In genomic region chr16:31351937-31352315, GRCh38 we compare ENCODE assay signal across 10 cellular contexts. TPM values are rescaled to one million over a fixed set of nuclear protein-coding genes. Genes with fewer than 3 reads are reported as not detected.
DNase-seq lines count a peak whose midpoint lies in the region; ATAC-seq, FAIRE-seq and TF ChIP-seq lines count a peak whose summit lies in the region.
"Had no signal": no experiment of that assay in that cellular context is flagged by ENCODE, and none has a peak within 500 bp of the region (broad histone marks: within the 10 kb centered on the region; RNA-seq: fewer than 3 reads in every experiment).

No MANE protein-coding gene starts in this region.

- no peak for ATAC-seq in GM18870 (IDR thresholded peaks at IDR 0.05; ENCODE audit: unreplicated experiment)
- ATAC-seq in CD8-positive, alpha-beta T cell: no peak

- no peak overlapping the region for H2AFZ ChIP-seq in OCI-LY7 (ENCODE audit: low read length)

- H3K4me3 Mint-ChIP-seq in T-helper 2 cell treated with Interferon-gamma antibody and Interleukin-4, amounts not matched to agents 5 μg/mL and 100 μg/mL, for 36 hours: no peak overlapping the region
- H3K4me3 Mint-ChIP-seq in CD8-positive, alpha-beta T cell: no peak overlapping the region
- H3K4me3 Mint-ChIP-seq: activated naive CD4-positive, alpha-beta T cell treated with anti-CD3 and anti-CD28 coated beads, Interleukin-2, amount 50 U/mL, for 24 hours had no signal

- H4K20me1 ChIP-seq in OCI-LY7 (ENCODE audit: insufficient read depth, low read length): no peaks in the 10 kb centered on the region

- no peak overlapping the region for H3K27ac Mint-ChIP-seq in T-helper 2 cell treated with Interferon-gamma antibody and Interleukin-4, amounts not matched to agents 5 μg/mL and 100 μg/mL, for 36 hours
- H3K27ac Mint-ChIP-seq in CD8-positive, alpha-beta T cell: no peak overlapping the region
- H3K27ac Mint-ChIP-seq: activated naive CD4-positive, alpha-beta T cell treated with anti-CD3 and anti-CD28 coated beads, Interleukin-2, amount 50 U/mL, for 24 hours had no signal

- no peak overlapping the region for H3K27ac ChIP-seq in OCI-LY7 (ENCODE audit: low read depth, low read length, poor library complexity, severe bottlenecking)
- H3K27ac ChIP-seq in CD8-positive, alpha-beta T cell (ENCODE audit: low read depth, low read length): no peak overlapping the region

- BruUV-seq in OCI-LY7 (replicated peaks; lab: Mats Ljungman, UMichigan): no TSS peak

- POLR2A ChIA-PET in OCI-LY7 (lab: Charles Lee): no interaction called here
- POLR2A ChIA-PET in CD8-positive, alpha-beta T cell (lab: Charles Lee): no interaction called here

- no peaks in the 10 kb centered on the region for H3K79me2 ChIP-seq in OCI-LY7 (ENCODE audit: insufficient read depth, low read depth, low read length)

- H3K27me3 Mint-ChIP-seq in T-helper 2 cell treated with Interferon-gamma antibody and Interleukin-4, amounts not matched to agents 5 μg/mL and 100 μg/mL, for 36 hours (ENCODE audit: low read depth): no peaks in the 10 kb centered on the region
- no peaks in the 10 kb centered on the region for H3K27me3 Mint-ChIP-seq in CD8-positive, alpha-beta T cell (ENCODE audit: low read depth)
- H3K27me3 Mint-ChIP-seq: activated naive CD4-positive, alpha-beta T cell treated with anti-CD3 and anti-CD28 coated beads, Interleukin-2, amount 50 U/mL, for 24 hours had no signal

- no peaks in the 10 kb centered on the region for H3K9me3 ChIP-seq in OCI-LY7 (ENCODE audit: low read length)
- no peaks in the 10 kb centered on the region for H3K9me3 ChIP-seq in CD8-positive, alpha-beta T cell (ENCODE audit: low read length)

- no peak overlapping the region for H3K4me3 ChIP-seq in OCI-LY7 (ENCODE audit: low read depth, low read length, poor library complexity, severe bottlenecking)
- no peak overlapping the region for H3K4me3 ChIP-seq in CD8-positive, alpha-beta T cell (ENCODE audit: low read depth, low read length)

- peak; percentile 37 for DNase-seq in T-helper 2 cell treated with Interferon-gamma antibody and Interleukin-4, amounts not matched to agents 5 μg/mL and 100 μg/mL, for 36 hours (ENCODE audit: low spot score)
- no peak for DNase-seq in T-helper 2 cell
- no peak for DNase-seq in OCI-LY7 (ENCODE audit: low spot score)
- peak; percentile 29 for DNase-seq in globus pallidus (ENCODE audit: low spot score)
- DNase-seq in stimulated activated CD4-positive, alpha-beta T cell treated with anti-CD3 and anti-CD28 coated beads, TNF-alpha, amount 100 ng/mL, for 48 hours (ENCODE audit: low read depth in 3 of 3): peak in 2 of 3 donors; percentile 31 to 37
- DNase-seq in GM12891 (ENCODE audit: insufficient read length, low spot score): no peak
- no peak for DNase-seq in CD8-positive, alpha-beta T cell
- DNase-seq: ACHN had no signal

- FAIRE-seq in GM12891 (lab: Jason Lieb, UNC): no peak

- H3K4me1 ChIP-seq in OCI-LY7 (ENCODE audit: insufficient read depth, low read length, poor library complexity, severe bottlenecking): peaks cover 6% of the 10 kb centered on the region
- H3K4me1 ChIP-seq in CD8-positive, alpha-beta T cell (ENCODE audit: insufficient read depth, low read length): peaks cover 18% of the 10 kb centered on the region

- CTCF ChIA-PET in OCI-LY7 (lab: Charles Lee; ENCODE audit: unreplicated experiment): no interaction called here
- CTCF ChIA-PET in CD8-positive, alpha-beta T cell (lab: Charles Lee): no interaction called here

- H3K9me3 Mint-ChIP-seq in T-helper 2 cell treated with Interferon-gamma antibody and Interleukin-4, amounts not matched to agents 5 μg/mL and 100 μg/mL, for 36 hours: no peaks in the 10 kb centered on the region
- H3K9me3 Mint-ChIP-seq in CD8-positive, alpha-beta T cell: no peaks in the 10 kb centered on the region
- H3K9me3 Mint-ChIP-seq: activated naive CD4-positive, alpha-beta T cell treated with anti-CD3 and anti-CD28 coated beads, Interleukin-2, amount 50 U/mL, for 24 hours had no signal

- H3K36me3 ChIP-seq in OCI-LY7 (ENCODE audit: insufficient read depth, low read length): no peaks in the 10 kb centered on the region
- no peaks in the 10 kb centered on the region for H3K36me3 ChIP-seq in CD8-positive, alpha-beta T cell (ENCODE audit: insufficient read depth, low read length)

- H3K4me2 ChIP-seq in OCI-LY7 (ENCODE audit: low read length): peak overlapping the region; percentile 14; the same call in 1 of the 2 replicates

- intact Hi-C loops in OCI-LY7 (cut with micrococcal nuclease; ENCODE audit: unreplicated experiment): no loop called here
- intact Hi-C loops in CD8-positive, alpha-beta T cell (cut with DNase I, micrococcal nuclease): loop anchor here in 1 of 2 experiments (10.0 kb wide), 1 partner anchor 93 kb away; the partner anchor contains the start of gene ZNF843

- H3K4me1 Mint-ChIP-seq in T-helper 2 cell treated with Interferon-gamma antibody and Interleukin-4, amounts not matched to agents 5 μg/mL and 100 μg/mL, for 36 hours (ENCODE audit: low read depth): peaks cover 57% of the 10 kb centered on the region
- peaks cover 38% of the 10 kb centered on the region for H3K4me1 Mint-ChIP-seq in CD8-positive, alpha-beta T cell (ENCODE audit: low read depth)

- H3K9me2 ChIP-seq in OCI-LY7 (ENCODE audit: insufficient read depth, low read length): no peaks in the 10 kb centered on the region

- peaks cover 1% of the 10 kb centered on the region for H3K36me3 Mint-ChIP-seq in T-helper 2 cell treated with Interferon-gamma antibody and Interleukin-4, amounts not matched to agents 5 μg/mL and 100 μg/mL, for 36 hours (ENCODE audit: low read depth)
- no peaks in the 10 kb centered on the region for H3K36me3 Mint-ChIP-seq in CD8-positive, alpha-beta T cell
- H3K36me3 Mint-ChIP-seq: activated naive CD4-positive, alpha-beta T cell treated with anti-CD3 and anti-CD28 coated beads, Interleukin-2, amount 50 U/mL, for 24 hours had no signal

- no peak for TF ChIP-seq POLR2A in GM12891 (IDR thresholded peaks at IDR 0.05; ENCODE audit: low read depth, low read length)

- no peaks in the 10 kb centered on the region for H3K27me3 ChIP-seq in CD8-positive, alpha-beta T cell (ENCODE audit: insufficient read depth, low read length)

- no peak for TF ChIP-seq CTCF in OCI-LY7 (conservative IDR thresholded peaks at IDR 0.05; ENCODE audit: low read length)
- TF ChIP-seq CTCF in CD8-positive, alpha-beta T cell (IDR thresholded peaks at IDR 0.05): no peak

TF ChIP-seq in GM12891, 5 proteins besides CTCF, POLR2A, EP300 and RAD21:
- TF ChIP-seq PAX5 (IDR thresholded peaks at IDR 0.05; ENCODE audit: insufficient read depth, low read length, severe bottlenecking) (no peak), SPI1 (IDR thresholded peaks at IDR 0.05; ENCODE audit: low read depth, low read length) (no peak), POLR2AphosphoS5 (IDR thresholded peaks at IDR 0.05; ENCODE audit: low read depth, low read length) (no peak), TAF1 (IDR thresholded peaks at IDR 0.05; ENCODE audit: low read depth, low read length) (no peak), POU2F2 (IDR thresholded peaks at IDR 0.05; ENCODE audit: low read depth, low read length) (no peak)
TF ChIP-seq in GM12891: peak in this region for 0.

RNA-seq across cellular contexts. Expression of gene ITGAX, which starts 3.0 kb away (rescaled TPM):
- total RNA-seq in OCI-LY7 (2014; rRNA removed; shearing (Covaris generic)): not detected in 2 replicates
- not detected in 2 replicates for total RNA-seq in OCI-LY7 (2022)
- 4.5 TPM for polyA plus RNA-seq in GM12891 (2012; ENCODE audit: low read depth, missing spikeins)
- 1 to 10 TPM; 1.7 to 2.3 TPM for total RNA-seq in CD8-positive, alpha-beta T cell

RNA-seq across cellular contexts. Expression of gene ITGAD, which starts 41.2 kb away (rescaled TPM):
- not detected in 2 replicates for total RNA-seq in OCI-LY7 (2014; rRNA removed; shearing (Covaris generic))
- not detected in 2 replicates for total RNA-seq in OCI-LY7 (2022)
- polyA plus RNA-seq in GM12891 (2012; ENCODE audit: low read depth, missing spikeins): not detected
- under 1 TPM in 1 of 2 experiments, not detected in 1; 0.16 TPM for total RNA-seq in CD8-positive, alpha-beta T cell

Comparison
In these comparisons a context has a peak if more than half of its experiments do, and no peak if none do; other contexts are left out.
1. DNase-seq: peak in T-helper 2 cell treated with Interferon-gamma antibody and Interleukin-4, amounts not matched to agents 5 μg/mL and 100 μg/mL, for 36 hours (single experiment), globus pallidus (single experiment) and stimulated activated CD4-positive, alpha-beta T cell treated with anti-CD3 and anti-CD28 coated beads, TNF-alpha, amount 100 ng/mL, for 48 hours (2 of 3); none in T-helper 2 cell (0 of 5), OCI-LY7 (single experiment), GM12891 (single experiment) and CD8-positive, alpha-beta T cell (0 of 7).